Comparison of ENCODE assay signal across 19 cellular contexts in genomic region chr11:64409278-64409677, GRCh38. TPM values are rescaled to one million over a fixed set of nuclear protein-coding genes. Genes with fewer than 3 reads are reported as not detected.
DNase-seq lines count a peak whose midpoint lies in the region; ATAC-seq and TF ChIP-seq lines count a peak whose summit lies in the region.
"Had no signal": no experiment of that assay in that cellular context is flagged by ENCODE, and none has a peak within 500 bp of the region (broad histone marks: within the 10 kb centered on the region; RNA-seq: fewer than 3 reads in every experiment).

No MANE protein-coding gene starts in this region.

- H2AFZ ChIP-seq in GM23338 (peak overlapping the region; percentile 90), smooth muscle cell (ENCODE audit: low read depth) (no peak overlapping the region)
- H2AFZ ChIP-seq: PC-9 had no signal

- H3K27me3 Mint-ChIP-seq in GM23338 (ENCODE audit: insufficient read depth, low read depth, poor library complexity): peaks cover 6% of the 10 kb centered on the region

- 77% methylated on average over 9 of the region's 20 CpGs for WGBS in smooth muscle cell (ENCODE audit: low lambda C conversion rate)

- intact Hi-C loops in dorsolateral prefrontal cortex (cut with DNase I): no loop called here

- H3K4me1 ChIP-seq in GM23338 (ENCODE audit: insufficient read depth) (peaks cover 5% of the 10 kb centered on the region), iPS-20b (ENCODE audit: insufficient read depth, low read length) (peaks cover 7% of the 10 kb centered on the region; the same call in 1 of the 2 replicates), smooth muscle cell (ENCODE audit: low read depth) (peaks cover 35% of the 10 kb centered on the region)
- H3K4me1 ChIP-seq: SJSA1 had no signal

- H3K36me3 ChIP-seq in GM23338 (ENCODE audit: insufficient read depth) (no peaks in the 10 kb centered on the region), iPS-20b (ENCODE audit: insufficient read depth, low read depth, low read length) (no peaks in the 10 kb centered on the region), smooth muscle cell (ENCODE audit: low read depth) (no peaks in the 10 kb centered on the region)
- H3K36me3 ChIP-seq: MG63, SJSA1 had no signal

- H3K27ac ChIP-seq in GM23338 (ENCODE audit: low read depth) (no peak overlapping the region), VCaP (peak overlapping the region; percentile 49), iPS-20b (ENCODE audit: low read length) (no peak overlapping the region), smooth muscle cell (ENCODE audit: low read depth) (no peak overlapping the region), dorsolateral prefrontal cortex (no peak overlapping the region)
- H3K27ac ChIP-seq: PC-9, SJSA1 had no signal

- ATAC-seq in GM23338: peak; percentile 56

- H3F3A ChIP-seq in GM23338 (replicated peaks; ENCODE audit: low read depth): no peaks in the 10 kb centered on the region
- H3F3A ChIP-seq in smooth muscle cell (ENCODE audit: low read depth): peaks cover 4% of the 10 kb centered on the region

- TF ChIP-seq CTCF in GM23338 (conservative IDR thresholded peaks at IDR 0.05; ENCODE audit: low read depth in 2 of 2): no peak
- no peak for TF ChIP-seq CTCF in VCaP (conservative IDR thresholded peaks at IDR 0.05)
- TF ChIP-seq CTCF in smooth muscle cell (IDR thresholded peaks at IDR 0.05; ENCODE audit: borderline replicate concordance, insufficient read depth, poor library complexity, severe bottlenecking): no peak
- TF ChIP-seq CTCF in dorsolateral prefrontal cortex (IDR thresholded peaks at IDR 0.05 in 54 of 56, conservative IDR thresholded peaks at IDR 0.05 in 2 of 56; ENCODE audit: low read depth in 1 of 56, partially characterized antibody in 56 of 56): no peak

- H3K27ac Mint-ChIP-seq in GM23338: no peak overlapping the region
- H3K27ac Mint-ChIP-seq: CD8-positive, alpha-beta memory T cell had no signal

- H3K27me3 ChIP-seq in GM23338 (ENCODE audit: insufficient read depth): peaks cover 3% of the 10 kb centered on the region; the same call in 1 of the 2 replicates
- peaks cover 18% of the 10 kb centered on the region; the same call in 1 of the 2 replicates for H3K27me3 ChIP-seq in iPS-20b (ENCODE audit: insufficient read depth, low read length)
- H3K27me3 ChIP-seq in smooth muscle cell (ENCODE audit: low read depth): no peaks in the 10 kb centered on the region
- H3K27me3 ChIP-seq in dorsolateral prefrontal cortex: no peaks in the 10 kb centered on the region
- H3K27me3 ChIP-seq: MG63 had no signal

- peaks cover 17% of the 10 kb centered on the region for H3K4me1 Mint-ChIP-seq in GM23338
- H3K4me1 Mint-ChIP-seq: CD8-positive, alpha-beta memory T cell had no signal

- peaks cover 5% of the 10 kb centered on the region; the same call in 2 of the 3 replicates for H3K9me3 Mint-ChIP-seq in GM23338

- no peaks in the 10 kb centered on the region for H3K9me2 ChIP-seq in GM23338 (ENCODE audit: insufficient read depth)

- H3K79me2 ChIP-seq in GM23338 (replicated peaks; ENCODE audit: insufficient read depth): no peaks in the 10 kb centered on the region
- no peaks in the 10 kb centered on the region for H3K79me2 ChIP-seq in smooth muscle cell (ENCODE audit: low read depth)

- H3K9ac ChIP-seq in iPS-20b (ENCODE audit: low read depth, low read length) (no peak overlapping the region), smooth muscle cell (ENCODE audit: low read depth) (no peak overlapping the region)

- H3K4me3 ChIP-seq in GM23338: peak overlapping the region; percentile 32; the same call in 1 of the 2 replicates
- peak overlapping the region; percentile 30; the same call in 1 of the 2 replicates for H3K4me3 ChIP-seq in iPS-20b (ENCODE audit: low read length)
- H3K4me3 ChIP-seq in smooth muscle cell: no peak overlapping the region
- no peak overlapping the region for H3K4me3 ChIP-seq in dorsolateral prefrontal cortex
- H3K4me3 ChIP-seq: MG63, PC-9, SJSA1 had no signal

- H4K20me1 ChIP-seq in GM23338 (replicated peaks; ENCODE audit: insufficient read depth) (no peaks in the 10 kb centered on the region), smooth muscle cell (ENCODE audit: low read depth) (no peaks in the 10 kb centered on the region)

- H3K4me3 Mint-ChIP-seq in GM23338: peak overlapping the region; percentile 24; the same call in 2 of the 3 replicates
- H3K4me3 Mint-ChIP-seq: CD8-positive, alpha-beta memory T cell had no signal

- no peaks in the 10 kb centered on the region for H3K9me3 ChIP-seq in iPS-20b (ENCODE audit: insufficient read depth, low read depth, low read length)
- H3K9me3 ChIP-seq in smooth muscle cell (replicated peaks; ENCODE audit: low read depth): no peaks in the 10 kb centered on the region
- H3K9me3 ChIP-seq: MG63, SJSA1 had no signal

- DNase-seq in GM23338 (ENCODE audit: low spot score) (peak; percentile 38), smooth muscle cell (lab: John Stamatoyannopoulos, UW; ENCODE audit: unreplicated experiment) (no peak), SW 1271 (lab: John Stamatoyannopoulos, UW) (no peak), dorsolateral prefrontal cortex (no peak), NCI-H1436 (lab: John Stamatoyannopoulos, UW) (no peak)
- DNase-seq in stimulated activated CD4-positive, alpha-beta T cell treated with anti-CD3 and anti-CD28 coated beads, Interleukin-4, amount 100 ng/mL, for 24 hours: no peak
- DNase-seq: CD8-positive, alpha-beta memory T cell; DMS153; HCEC 1CT; Karpas-422; MG63; NCI-H1092 treated with DMSO at 0.1 percent for 48 hours; NCI-H1694; NCI-H2107; NCI-H345; PC-9 had no signal

- H3K4me2 ChIP-seq in GM23338 (peak overlapping the region; percentile 72), smooth muscle cell (peak overlapping the region; percentile 68)
- H3K4me2 ChIP-seq: PC-9 had no signal

- peaks cover 1% of the 10 kb centered on the region; the same call in 1 of the 3 replicates for H3K36me3 Mint-ChIP-seq in GM23338 (ENCODE audit: low read depth)

TF ChIP-seq in GM23338, 12 proteins besides CTCF, POLR2A, EP300 and RAD21 (continues in another document):
- no peak for TF ChIP-seq JUNB (IDR thresholded peaks at IDR 0.05; ENCODE audit: unreplicated experiment)
- no peak for TF ChIP-seq EZH2 (IDR thresholded peaks at IDR 0.05; ENCODE audit: low read depth, unreplicated experiment)
- no peak for TF ChIP-seq NANOG (IDR thresholded peaks at IDR 0.05; ENCODE audit: borderline replicate concordance)
- TF ChIP-seq, protein P1, sequence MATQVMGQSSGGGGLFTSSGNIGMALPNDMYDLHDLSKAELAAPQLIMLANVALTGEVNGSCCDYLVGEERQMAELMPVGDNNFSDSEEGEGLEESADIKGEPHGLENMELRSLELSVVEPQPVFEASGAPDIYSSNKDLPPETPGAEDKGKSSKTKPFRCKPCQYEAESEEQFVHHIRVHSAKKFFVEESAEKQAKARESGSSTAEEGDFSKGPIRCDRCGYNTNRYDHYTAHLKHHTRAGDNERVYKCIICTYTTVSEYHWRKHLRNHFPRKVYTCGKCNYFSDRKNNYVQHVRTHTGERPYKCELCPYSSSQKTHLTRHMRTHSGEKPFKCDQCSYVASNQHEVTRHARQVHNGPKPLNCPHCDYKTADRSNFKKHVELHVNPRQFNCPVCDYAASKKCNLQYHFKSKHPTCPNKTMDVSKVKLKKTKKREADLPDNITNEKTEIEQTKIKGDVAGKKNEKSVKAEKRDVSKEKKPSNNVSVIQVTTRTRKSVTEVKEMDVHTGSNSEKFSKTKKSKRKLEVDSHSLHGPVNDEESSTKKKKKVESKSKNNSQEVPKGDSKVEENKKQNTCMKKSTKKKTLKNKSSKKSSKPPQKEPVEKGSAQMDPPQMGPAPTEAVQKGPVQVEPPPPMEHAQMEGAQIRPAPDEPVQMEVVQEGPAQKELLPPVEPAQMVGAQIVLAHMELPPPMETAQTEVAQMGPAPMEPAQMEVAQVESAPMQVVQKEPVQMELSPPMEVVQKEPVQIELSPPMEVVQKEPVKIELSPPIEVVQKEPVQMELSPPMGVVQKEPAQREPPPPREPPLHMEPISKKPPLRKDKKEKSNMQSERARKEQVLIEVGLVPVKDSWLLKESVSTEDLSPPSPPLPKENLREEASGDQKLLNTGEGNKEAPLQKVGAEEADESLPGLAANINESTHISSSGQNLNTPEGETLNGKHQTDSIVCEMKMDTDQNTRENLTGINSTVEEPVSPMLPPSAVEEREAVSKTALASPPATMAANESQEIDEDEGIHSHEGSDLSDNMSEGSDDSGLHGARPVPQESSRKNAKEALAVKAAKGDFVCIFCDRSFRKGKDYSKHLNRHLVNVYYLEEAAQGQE (IDR thresholded peaks at IDR 0.05; ENCODE audit: unreplicated experiment): no peak
- TF ChIP-seq ZNF114 (CRISPR knock-in tag; IDR thresholded peaks at IDR 0.05): no peak
- no peak for TF ChIP-seq POLR2AphosphoS5 (IDR thresholded peaks at IDR 0.05; ENCODE audit: low read depth)
- TF ChIP-seq STAT1 (IDR thresholded peaks at IDR 0.05; ENCODE audit: unreplicated experiment): no peak
- no peak for TF ChIP-seq EZH2phosphoT487 (IDR thresholded peaks at IDR 0.05; ENCODE audit: unreplicated experiment)
- no peak for TF ChIP-seq CREB1 (CRISPR knock-in tag; IDR thresholded peaks at IDR 0.05; ENCODE audit: low read depth)
- no peak for TF ChIP-seq ZNF331 (CRISPR knock-in tag; IDR thresholded peaks at IDR 0.05; ENCODE audit: low read depth)

RNA-seq across cellular contexts. Expression of gene RPS6KA4, which starts 50.3 kb away (rescaled TPM):
- 18.6 and 19.9 TPM in 2 replicates for total RNA-seq in GM23338 (2014; rRNA removed; shearing (Covaris generic))
- polyA plus RNA-seq in GM23338 (2016; fragmentation: Nextera tagmentation; extraction: Ambion mirVana) (3.5 and 4.1 TPM in 2 replicates), smooth muscle cell (40.0 and 42.9 TPM in 2 replicates)
- total RNA-seq in smooth muscle cell (19.5 and 21.8 TPM in 2 replicates), dorsolateral prefrontal cortex (10 to 100 TPM; 22.6 to 49.3 (median 33.0) TPM)

Comparison
In these comparisons a context has a peak if more than half of its experiments do, and no peak if none do; other contexts are left out.
1. H3K4me3 ChIP-seq: peak in GM23338 (single experiment) and iPS-20b (single experiment); none in smooth muscle cell (single experiment) and dorsolateral prefrontal cortex (0 of 59).